ENCODE assay signal across 35 cellular contexts in genomic region chr5:76314643-76315042, GRCh38.
"Had no signal": no experiment of that assay in that cellular context is flagged by ENCODE, and none has a peak within 500 bp of the region (broad histone marks: within the 10 kb centered on the region; RNA-seq: fewer than 3 reads in every experiment).

No MANE protein-coding gene starts in this region.

- H3K9me3 ChIP-seq: ascending aorta, breast epithelium, esophagus muscularis mucosa, gastrocnemius medialis had no signal

- H3K27ac ChIP-seq: ascending aorta, breast epithelium, coronary artery, dorsolateral prefrontal cortex, esophagus muscularis mucosa, foreskin keratinocyte, gastrocnemius medialis, WERI-Rb-1 had no signal

- H3K36me3 ChIP-seq: ascending aorta, breast epithelium, esophagus muscularis mucosa, gastrocnemius medialis, WERI-Rb-1 had no signal

- H3K4me3 Mint-ChIP-seq: activated B cell treated with CpG ODN at 0.5 μM for 24 hours; activated CD8-positive, alpha-beta memory T cell treated with anti-CD3 and anti-CD28 coated beads, Interleukin-2, amount 10 ng/mL, durations not matched to agents 7 days and 5 days; activated CD8-positive, alpha-beta T cell treated with anti-CD3 and anti-CD28 coated beads, Interleukin-2, amount 10 ng/mL, durations not matched to agents 7 days and 5 days; activated naive CD4-positive, alpha-beta T cell treated with anti-CD3 and anti-CD28 coated beads, Interleukin-2, amount 10 ng/mL, durations not matched to agents 7 days and 5 days; activated naive CD8-positive, alpha-beta T cell treated with anti-CD3 and anti-CD28 coated beads, Interleukin-2, amount 10 ng/mL, durations not matched to agents 7 days and 5 days; brain; central memory CD8-positive, alpha-beta T cell; dendritic cell treated with granulocyte-macrophage colony-stimulating factor and Interleukin-4, amounts not matched to agents 40 ng/mL and 50 ng/mL, for 4 days; effector memory CD8-positive, alpha-beta T cell; T-cell; T-helper 1 cell treated with Interleukin-12 subunit alpha and Interleukin-12 subunit beta and Interleukin-4 antibody, amounts not matched to agents 30 μg/mL and 1 μg/mL, for 36 hours; T-helper 2 cell treated with Interferon-gamma antibody and Interleukin-4, amounts not matched to agents 5 μg/mL and 100 μg/mL, for 36 hours had no signal

- H3K27ac Mint-ChIP-seq: activated B cell treated with CpG ODN at 0.5 μM for 24 hours; activated CD8-positive, alpha-beta memory T cell treated with anti-CD3 and anti-CD28 coated beads, Interleukin-2, amount 10 ng/mL, durations not matched to agents 7 days and 5 days; activated CD8-positive, alpha-beta T cell treated with anti-CD3 and anti-CD28 coated beads, Interleukin-2, amount 10 ng/mL, durations not matched to agents 7 days and 5 days; activated naive CD4-positive, alpha-beta T cell treated with anti-CD3 and anti-CD28 coated beads, Interleukin-2, amount 10 ng/mL, durations not matched to agents 7 days and 5 days; activated naive CD4-positive, alpha-beta T cell treated with anti-CD3 and anti-CD28 coated beads, Interleukin-2, amount 50 U/mL, for 72 hours; activated naive CD8-positive, alpha-beta T cell treated with anti-CD3 and anti-CD28 coated beads, Interleukin-2, amount 10 ng/mL, durations not matched to agents 7 days and 5 days; brain; dendritic cell treated with granulocyte-macrophage colony-stimulating factor and Interleukin-4, amounts not matched to agents 40 ng/mL and 50 ng/mL, for 4 days; effector memory CD8-positive, alpha-beta T cell; T-cell; T-helper 1 cell treated with Interleukin-12 subunit alpha and Interleukin-12 subunit beta and Interleukin-4 antibody, amounts not matched to agents 30 μg/mL and 1 μg/mL, for 36 hours had no signal

- H3K4me3 ChIP-seq: ascending aorta, breast epithelium, coronary artery, dorsolateral prefrontal cortex, esophagus muscularis mucosa, gastrocnemius medialis had no signal

- H3K9me3 Mint-ChIP-seq: activated B cell treated with CpG ODN at 0.5 μM for 24 hours; activated naive CD4-positive, alpha-beta T cell treated with anti-CD3 and anti-CD28 coated beads, Interleukin-2, amount 10 ng/mL, durations not matched to agents 7 days and 5 days; activated naive CD8-positive, alpha-beta T cell treated with anti-CD3 and anti-CD28 coated beads, Interleukin-2, amount 10 ng/mL, durations not matched to agents 7 days and 5 days; central memory CD8-positive, alpha-beta T cell; dendritic cell treated with granulocyte-macrophage colony-stimulating factor and Interleukin-4, amounts not matched to agents 40 ng/mL and 50 ng/mL, for 4 days; effector memory CD8-positive, alpha-beta T cell; T-cell; T-helper 1 cell treated with Interleukin-12 subunit alpha and Interleukin-12 subunit beta and Interleukin-4 antibody, amounts not matched to agents 30 μg/mL and 1 μg/mL, for 36 hours; T-helper 2 cell treated with Interferon-gamma antibody and Interleukin-4, amounts not matched to agents 5 μg/mL and 100 μg/mL, for 36 hours had no signal

- H3K36me3 Mint-ChIP-seq: activated CD8-positive, alpha-beta memory T cell treated with anti-CD3 and anti-CD28 coated beads, Interleukin-2, amount 10 ng/mL, durations not matched to agents 7 days and 5 days; activated naive CD4-positive, alpha-beta T cell treated with anti-CD3 and anti-CD28 coated beads, Interleukin-2, amount 50 U/mL, for 72 hours; activated naive CD8-positive, alpha-beta T cell treated with anti-CD3 and anti-CD28 coated beads, Interleukin-2, amount 10 ng/mL, durations not matched to agents 7 days and 5 days; brain; T-cell had no signal

- H3K27me3 ChIP-seq: ascending aorta, breast epithelium, esophagus muscularis mucosa, gastrocnemius medialis had no signal

- DNase-seq: activated B cell treated with CpG ODN at 0.5 μM for 24 hours; activated CD4-positive, alpha-beta T cell treated with anti-CD3 and anti-CD28 coated beads for 48 hours; activated CD4-positive, alpha-beta T cell treated with anti-CD3 and anti-CD28 coated beads, Interleukin-2, amount 50 U/mL, for 1 hour; activated CD4-positive, alpha-beta T cell treated with anti-CD3 and anti-CD28 coated beads, Interleukin-2, amount 50 U/mL, for 48 hours; activated CD8-positive, alpha-beta memory T cell treated with anti-CD3 and anti-CD28 coated beads, Interleukin-2, amount 10 ng/mL, durations not matched to agents 7 days and 5 days; activated CD8-positive, alpha-beta memory T cell treated with anti-CD3 and anti-CD28 coated beads, Interleukin-2, amount 50 U/mL, for 4 hours; activated CD8-positive, alpha-beta T cell treated with anti-CD3 and anti-CD28 coated beads, Interleukin-2, amount 10 ng/mL, durations not matched to agents 7 days and 5 days; activated gamma-delta T cell; activated naive CD4-positive, alpha-beta T cell; activated naive CD4-positive, alpha-beta T cell treated with anti-CD3 and anti-CD28 coated beads, Interleukin-2, amount 10 ng/mL, durations not matched to agents 7 days and 5 days; activated naive CD8-positive, alpha-beta T cell treated with anti-CD3 and anti-CD28 coated beads, Interleukin-2, amount 10 ng/mL, durations not matched to agents 7 days and 5 days; activated T-cell treated with anti-CD3 and anti-CD28 coated beads, Interleukin-2, amount 50 U/mL, for 1 hour; activated T-cell treated with anti-CD3 and anti-CD28 coated beads, Interleukin-2, amount 50 U/mL, for 48 hours; dorsolateral prefrontal cortex; effector CD4-positive, alpha-beta T cell; effector memory CD8-positive, alpha-beta T cell; erythroblast; foreskin keratinocyte; gastrocnemius medialis; glutamatergic neuron; SW 1271; T-cell; T1000; WERI-Rb-1 had no signal

- H3K4me1 ChIP-seq: ascending aorta, breast epithelium, esophagus muscularis mucosa, foreskin keratinocyte, gastrocnemius medialis had no signal

- H3K4me1 Mint-ChIP-seq: activated B cell treated with CpG ODN at 0.5 μM for 24 hours, brain had no signal

- H3K27me3 Mint-ChIP-seq: activated CD8-positive, alpha-beta memory T cell treated with anti-CD3 and anti-CD28 coated beads, Interleukin-2, amount 10 ng/mL, durations not matched to agents 7 days and 5 days; central memory CD8-positive, alpha-beta T cell; effector memory CD8-positive, alpha-beta T cell; T-cell had no signal

- ATAC-seq: activated CD4-positive, CD25-positive, alpha-beta regulatory T cell treated with anti-CD3 and anti-CD28 coated beads, Interleukin-2, amount 50 U/mL, for 24 hours; activated CD8-positive, alpha-beta memory T cell treated with anti-CD3 and anti-CD28 coated beads, Interleukin-2, amount 10 ng/mL, durations not matched to agents 7 days and 5 days; activated CD8-positive, alpha-beta T cell treated with anti-CD3 and anti-CD28 coated beads, Interleukin-2, amount 10 ng/mL, durations not matched to agents 7 days and 5 days; activated naive CD4-positive, alpha-beta T cell treated with anti-CD3 and anti-CD28 coated beads, Interleukin-2, amount 50 U/mL, for 72 hours; effector memory CD8-positive, alpha-beta T cell; foreskin keratinocyte; gastrocnemius medialis; T-cell had no signal
